Comparison of ENCODE assay signal across 9 cellular contexts in genomic region chr9:1619915-1620705, GRCh38.
DNase-seq lines count a peak whose midpoint lies in the region; ATAC-seq and TF ChIP-seq lines count a peak whose summit lies in the region.
"Had no signal": no experiment of that assay in that cellular context is flagged by ENCODE, and none has a peak within 500 bp of the region (broad histone marks: within the 10 kb centered on the region; RNA-seq: fewer than 3 reads in every experiment).

No MANE protein-coding gene starts in this region.

- no peaks in the 10 kb centered on the region for H4K20me1 ChIP-seq in MM.1S (ENCODE audit: insufficient read depth, low read length)

- H2BK120ac ChIP-seq in mesendoderm (ENCODE audit: low read depth, low read length) = no peak overlapping the region

- peaks cover 14% of the 10 kb centered on the region for H3K9me3 Mint-ChIP-seq in stimulated activated effector memory CD8-positive, alpha-beta T cell treated with anti-CD3 and anti-CD28 coated beads, Interleukin-12 subunit alpha, Interleukin-12 subunit beta, amount 100 ng/mL, for 72 hours

- H4K5ac ChIP-seq in mesendoderm (ENCODE audit: low read length) = no peak overlapping the region

- H3K9me2 ChIP-seq in MM.1S (replicated peaks; ENCODE audit: insufficient read depth, low read length) = no peaks in the 10 kb centered on the region

- H2AK5ac ChIP-seq in mesendoderm (ENCODE audit: low read length) = no peak overlapping the region

- TF ChIP-seq POLR2A in body of pancreas (IDR thresholded peaks at IDR 0.05) = no peak
- TF ChIP-seq POLR2A in gastrocnemius medialis (IDR thresholded peaks at IDR 0.05) = no peak

- intact Hi-C loops in body of pancreas (cut with DNase I) (no loop called here), gastrocnemius medialis (cut with DNase I; ENCODE audit: low total_unique reads) (no loop called here)

- H2BK5ac ChIP-seq in mesendoderm (ENCODE audit: low read length) = no peak overlapping the region

- H3K27ac Mint-ChIP-seq in stimulated activated effector memory CD8-positive, alpha-beta T cell treated with anti-CD3 and anti-CD28 coated beads, Interleukin-12 subunit alpha, Interleukin-12 subunit beta, amount 100 ng/mL, for 72 hours = no peak overlapping the region
- H3K27ac Mint-ChIP-seq: IgD-negative memory B cell had no signal

- no peaks in the 10 kb centered on the region for H3K27me3 ChIP-seq in MM.1S (replicated peaks; ENCODE audit: insufficient read depth, low read length)
- no peaks in the 10 kb centered on the region for H3K27me3 ChIP-seq in body of pancreas
- no peaks in the 10 kb centered on the region for H3K27me3 ChIP-seq in mesendoderm (ENCODE audit: insufficient read depth, low read length, poor library complexity)
- H3K27me3 ChIP-seq in gastrocnemius medialis = no peaks in the 10 kb centered on the region

- H3K79me2 ChIP-seq in MM.1S (ENCODE audit: low read length) (no peaks in the 10 kb centered on the region), mesendoderm (ENCODE audit: control insufficient read depth, insufficient read depth, low read length) (no peaks in the 10 kb centered on the region)

- H3F3A ChIP-seq in MM.1S (ENCODE audit: insufficient read depth, low read length) = no peaks in the 10 kb centered on the region

- no peak overlapping the region for H3K4ac ChIP-seq in mesendoderm (ENCODE audit: low read depth, low read length)

- H3K4me2 ChIP-seq in MM.1S (ENCODE audit: low read depth, low read length) (no peak overlapping the region), mesendoderm (ENCODE audit: low read length) (no peak overlapping the region)

- 54 to 61% methylated on average over 8 of the region's 8 CpGs for WGBS in body of pancreas, 2 donors
- WGBS in mesendoderm (ENCODE audit: extremely low coverage, insufficient coverage, low lambda C conversion rate) = no CpG with 5 or more reads among the region's 8 CpGs

- H3K4me1 Mint-ChIP-seq in stimulated activated effector memory CD8-positive, alpha-beta T cell treated with anti-CD3 and anti-CD28 coated beads, Interleukin-12 subunit alpha, Interleukin-12 subunit beta, amount 100 ng/mL, for 72 hours = no peaks in the 10 kb centered on the region
- H3K4me1 Mint-ChIP-seq: IgD-negative memory B cell had no signal

- H4K8ac ChIP-seq in mesendoderm (ENCODE audit: low read depth, low read length) = no peak overlapping the region

- no peak overlapping the region for H3K27ac ChIP-seq in MM.1S (ENCODE audit: low read length)
- no peak overlapping the region for H3K27ac ChIP-seq in body of pancreas
- no peak overlapping the region for H3K27ac ChIP-seq in mesendoderm (ENCODE audit: low read depth, low read length)
- H3K27ac ChIP-seq in gastrocnemius medialis = no peak overlapping the region

- no peak overlapping the region for H3K18ac ChIP-seq in mesendoderm (ENCODE audit: low read length)

- H3K4me3 ChIP-seq in MM.1S (ENCODE audit: low read length) (no peak overlapping the region), body of pancreas (no peak overlapping the region), mesendoderm (ENCODE audit: low read length) (no peak overlapping the region), gastrocnemius medialis (no peak overlapping the region)

- ATAC-seq in body of pancreas = no peak
- no peak for ATAC-seq in stimulated activated effector memory CD8-positive, alpha-beta T cell treated with anti-CD3 and anti-CD28 coated beads, Interleukin-12 subunit alpha, Interleukin-12 subunit beta, amount 100 ng/mL, for 72 hours
- ATAC-seq in HG02763 (IDR thresholded peaks at IDR 0.05; ENCODE audit: unreplicated experiment) = no peak
- ATAC-seq in gastrocnemius medialis = no peak

- H3K36me3 ChIP-seq in MM.1S (replicated peaks; ENCODE audit: insufficient read depth, low read length) (no peaks in the 10 kb centered on the region), body of pancreas (replicated peaks in 1 of 2; ENCODE audit: insufficient read depth in 1 of 2, low read depth in 2 of 2) (no peaks in the 10 kb centered on the region), mesendoderm (ENCODE audit: control insufficient read depth, insufficient read depth, low read length) (no peaks in the 10 kb centered on the region), gastrocnemius medialis (no peaks in the 10 kb centered on the region)

- H3K23ac ChIP-seq in mesendoderm (ENCODE audit: low read length) = no peak overlapping the region

- TF ChIP-seq CTCF in GM10266 (IDR thresholded peaks at IDR 0.05; ENCODE audit: control insufficient read depth, insufficient read depth, low read depth, missing control alignments) (peak; percentile 10), MM.1S (IDR thresholded peaks at IDR 0.05; ENCODE audit: low read length) (peak; percentile 24), body of pancreas (IDR thresholded peaks at IDR 0.05) (peak in 5 of 7 experiments; percentile 16 to 55 (median 40)), gastrocnemius medialis (IDR thresholded peaks at IDR 0.05 in 4 of 5, conservative IDR thresholded peaks at IDR 0.05 in 1 of 5) (no peak)

- H3K4me1 ChIP-seq in MM.1S (ENCODE audit: low read length) = no peaks in the 10 kb centered on the region
- H3K4me1 ChIP-seq in body of pancreas = no peaks in the 10 kb centered on the region
- H3K4me1 ChIP-seq in mesendoderm (ENCODE audit: control insufficient read depth, low read depth, low read length) = no peaks in the 10 kb centered on the region
- H3K4me1 ChIP-seq in gastrocnemius medialis = no peaks in the 10 kb centered on the region

- H3K4me3 Mint-ChIP-seq in stimulated activated effector memory CD8-positive, alpha-beta T cell treated with anti-CD3 and anti-CD28 coated beads, Interleukin-12 subunit alpha, Interleukin-12 subunit beta, amount 100 ng/mL, for 72 hours = no peak overlapping the region
- H3K4me3 Mint-ChIP-seq: IgD-negative memory B cell had no signal

- H2AFZ ChIP-seq in MM.1S (ENCODE audit: low read length) = no peak overlapping the region

- DNase-seq in GM10266 (ENCODE audit: extremely low spot score) (no peak), MM.1S (peak; percentile 10), body of pancreas (no peak), mesendoderm (peak; percentile 39), gastrocnemius medialis (no peak)
- no peak for DNase-seq in stimulated activated effector memory CD8-positive, alpha-beta T cell treated with anti-CD3 and anti-CD28 coated beads, Interleukin-12 subunit alpha, Interleukin-12 subunit beta, amount 100 ng/mL, for 72 hours (ENCODE audit: low spot score in 2 of 2)
- DNase-seq: occipital lobe had no signal

- H3K36me3 Mint-ChIP-seq in stimulated activated effector memory CD8-positive, alpha-beta T cell treated with anti-CD3 and anti-CD28 coated beads, Interleukin-12 subunit alpha, Interleukin-12 subunit beta, amount 100 ng/mL, for 72 hours = no peaks in the 10 kb centered on the region
- H3K36me3 Mint-ChIP-seq: IgD-negative memory B cell had no signal

- H3K56ac ChIP-seq in mesendoderm (ENCODE audit: low read length) = no peak overlapping the region

- in situ Hi-C loops in gastrocnemius medialis (cut with MboI; ENCODE audit: low sequenced_read_pairs in 4 of 4) = no loop called here

- H2BK15ac ChIP-seq in mesendoderm (replicated peaks; ENCODE audit: low read depth) = no peak overlapping the region

- H3K79me1 ChIP-seq in mesendoderm (ENCODE audit: low read length) = no peaks in the 10 kb centered on the region

- H3K9me3 ChIP-seq in MM.1S (replicated peaks; ENCODE audit: insufficient read depth, low read length) (no peaks in the 10 kb centered on the region), body of pancreas (no peaks in the 10 kb centered on the region), gastrocnemius medialis (no peaks in the 10 kb centered on the region)

- H3K9ac ChIP-seq in MM.1S (ENCODE audit: low read length) (no peak overlapping the region), mesendoderm (ENCODE audit: low read length) (no peak overlapping the region)

Comparison
In these comparisons a context has a peak if more than half of its experiments do, and no peak if none do; other contexts are left out.
1. DNase-seq: peak in MM.1S (single experiment) and mesendoderm (single experiment); none in GM10266 (single experiment), body of pancreas (0 of 4), stimulated activated effector memory CD8-positive, alpha-beta T cell treated with anti-CD3 and anti-CD28 coated beads, Interleukin-12 subunit alpha, Interleukin-12 subunit beta, amount 100 ng/mL, for 72 hours (0 of 2) and gastrocnemius medialis (0 of 2).
2. CTCF ChIP-seq: peak in GM10266 (single experiment), MM.1S (single experiment) and body of pancreas (5 of 7); none in gastrocnemius medialis (0 of 5).